In genomic region chr10:70816220-70816894, GRCh38 we compare ENCODE assay signal across 8 cellular contexts. TPM values are rescaled to one million over a fixed set of nuclear protein-coding genes. Genes with fewer than 3 reads are reported as not detected.
DNase-seq lines count a peak whose midpoint lies in the region; ATAC-seq and TF ChIP-seq lines count a peak whose summit lies in the region.

No MANE protein-coding gene starts in this region.

- peaks cover 1% of the 10 kb centered on the region for H3K36me3 ChIP-seq in urinary bladder (ENCODE audit: insufficient read depth)

- no peak for TF ChIP-seq CTCF in osteocyte (IDR thresholded peaks at IDR 0.05)

- H3K9me3 Mint-ChIP-seq in IgD-negative memory B cell (no peaks in the 10 kb centered on the region), osteocyte (ENCODE audit: unreplicated experiment) (no peaks in the 10 kb centered on the region)

- H3K27me3 Mint-ChIP-seq in IgD-negative memory B cell (no peaks in the 10 kb centered on the region), osteocyte (ENCODE audit: unreplicated experiment) (no peaks in the 10 kb centered on the region)

- H3K4me1 Mint-ChIP-seq in IgD-negative memory B cell (peaks cover 8 to 25% (median 23%) of the 10 kb centered on the region in 3 donors), osteocyte (ENCODE audit: unreplicated experiment) (peaks cover 21% of the 10 kb centered on the region)

- H3K36me3 Mint-ChIP-seq in IgD-negative memory B cell (peaks cover 3% of the 10 kb centered on the region), osteocyte (ENCODE audit: unreplicated experiment) (peaks cover 13% of the 10 kb centered on the region)

- ATAC-seq in GM21528 (IDR thresholded peaks at IDR 0.05; ENCODE audit: low FRiP score, unreplicated experiment): peak; percentile 41
- peak; percentile 76 for ATAC-seq in Right ventricle myocardium superior (ENCODE audit: poor library complexity)

- H3K27ac ChIP-seq in adipose tissue (ENCODE audit: low read depth, low read length) (peak overlapping the region; percentile 78), urinary bladder (ENCODE audit: low read depth) (peak overlapping the region; percentile 98)

- peak; percentile 54 for DNase-seq in DMS153 (lab: John Stamatoyannopoulos, UW)
- DNase-seq in SKM-1 (lab: John Stamatoyannopoulos, UW; ENCODE audit: unreplicated experiment): peak; percentile 10
- DNase-seq in Right ventricle myocardium superior: peak; percentile 78
- peak; percentile 91 for DNase-seq in osteocyte (ENCODE audit: extremely low spot score, unreplicated experiment)

- intact Hi-C loops in Right ventricle myocardium superior (cut with DNase I): no loop called here

- H3K4me1 ChIP-seq in urinary bladder (ENCODE audit: insufficient read depth): no peaks in the 10 kb centered on the region

- H3K4me3 ChIP-seq in urinary bladder (ENCODE audit: low read depth, low read length): peak overlapping the region; percentile 80

- H3K4me3 Mint-ChIP-seq in IgD-negative memory B cell (peak overlapping the region; percentile 83 to 97 (median 92)), osteocyte (ENCODE audit: unreplicated experiment) (peak overlapping the region; percentile 89)

- 0 to 2% (median 1%) methylated on average over 32 to 43 of the region's 43 CpGs for WGBS in adipose tissue, 3 donors
- WGBS in urinary bladder: 1% methylated on average over 43 of the region's 43 CpGs

- H3K27ac Mint-ChIP-seq in IgD-negative memory B cell (peak overlapping the region; percentile 79 to 98 (median 92)), osteocyte (ENCODE audit: unreplicated experiment) (peak overlapping the region; percentile 92)

RNA-seq across cellular contexts. Expression of gene SGPL1, which starts 0.6 kb away (rescaled TPM):
- polyA plus RNA-seq in IgD-negative memory B cell (12.0 TPM), adipose tissue (10 to 100 TPM in 2 of 3 donors, 1 to 10 TPM in 1; 7.3 to 10.9 (median 10.7) TPM), urinary bladder (14.6 TPM)
- total RNA-seq in Right ventricle myocardium superior (11.6 TPM), osteocyte (58.1 and 60.3 TPM in 2 replicates), urinary bladder (61.3 TPM)

RNA-seq across cellular contexts. Expression of gene TBATA, which starts 31.2 kb away (rescaled TPM):
- polyA plus RNA-seq in IgD-negative memory B cell (not detected), adipose tissue (under 1 TPM in 1 of 3 donors, not detected in 2; 0.10 TPM), urinary bladder (not detected)
- total RNA-seq in Right ventricle myocardium superior (not detected), osteocyte (not detected in 2 replicates), urinary bladder (not detected)

Comparison
In these comparisons a context has a peak if more than half of its experiments do, and no peak if none do; other contexts are left out.
1. Peak in every context shown above with its lines: DNase-seq, ATAC-seq, H3K4me3 ChIP-seq and H3K27ac ChIP-seq.
2. DNase-seq: peak in every context shown above with its lines; median percentile 91 in osteocyte; 78 in Right ventricle myocardium superior; 54 in DMS153; 10 in SKM-1.